Comparison of ENCODE assay signal across 17 cellular contexts in the genomic region with DNA sequence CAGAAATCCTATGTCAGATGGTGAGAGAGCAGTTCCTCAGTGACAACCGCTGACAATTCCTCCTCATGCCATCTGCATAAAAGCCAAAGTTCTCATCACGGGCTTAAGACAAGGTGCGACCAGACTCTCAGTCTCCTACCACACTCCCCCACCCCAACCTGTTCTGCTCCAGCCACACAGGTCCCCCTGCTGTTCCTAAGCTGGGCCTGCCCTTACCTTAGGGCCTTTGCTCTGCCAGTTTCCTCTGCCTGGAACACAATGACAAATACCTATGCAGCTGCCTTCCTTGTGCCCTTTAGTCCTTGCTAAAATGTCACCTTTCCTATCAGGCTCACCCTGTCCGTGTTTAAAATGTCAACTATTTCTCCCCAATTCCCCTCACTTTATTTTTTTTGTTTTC.
DNase-seq lines count a peak whose midpoint lies in the region; ATAC-seq, FAIRE-seq and TF ChIP-seq lines count a peak whose summit lies in the region.
"Had no signal": no experiment of that assay in that cellular context is flagged by ENCODE, and none has a peak within 500 bp of the region (broad histone marks: within the 10 kb centered on the region; RNA-seq: fewer than 3 reads in every experiment).

No MANE protein-coding gene starts in this region.

- POLR2A ChIA-PET in HepG2 (lab: Yijun Ruan, JAX) = no interaction called here

- no peak for FAIRE-seq in HepG2 (lab: Jason Lieb, UNC)
- FAIRE-seq: D721Med had no signal

- no peaks in the 10 kb centered on the region for H3K79me1 ChIP-seq in mesendoderm (ENCODE audit: low read length)

- TF ChIP-seq POLR2A in HepG2 (IDR thresholded peaks at IDR 0.05; ENCODE audit: insufficient read depth in 1 of 2, low read depth in 2 of 2, low read length in 2 of 2) (no peak), right lobe of liver (IDR thresholded peaks at IDR 0.05) (no peak)

- H3K4me3 ChIP-seq in HepG2 (replicated peaks in 1 of 3; ENCODE audit: insufficient read depth in 1 of 3, low read depth in 2 of 3, low read length in 3 of 3) = no peak overlapping the region
- no peak overlapping the region for H3K4me3 ChIP-seq in right lobe of liver
- H3K4me3 ChIP-seq in mesendoderm (ENCODE audit: low read length) = no peak overlapping the region

- no peak overlapping the region for H3K27ac ChIP-seq in HepG2 (ENCODE audit: extremely low read length, insufficient read depth, low read length)
- no peak overlapping the region for H3K27ac ChIP-seq in right lobe of liver
- no peak overlapping the region for H3K27ac ChIP-seq in mesendoderm (ENCODE audit: low read depth, low read length)
- H3K27ac ChIP-seq: 22Rv1 had no signal

- H2AFZ ChIP-seq in HepG2 (ENCODE audit: low read length) = no peak overlapping the region

- in situ Hi-C loops in HepG2 (cut with HindIII; ENCODE audit: extremely low pct_ligation_motif_present, low pct_unique_long_range_greater_than_20kb) = no loop called here

- no peak for ATAC-seq in HepG2
- no peak for ATAC-seq in right lobe of liver
- no peak for ATAC-seq in GM18858 (IDR thresholded peaks at IDR 0.05; ENCODE audit: unreplicated experiment)
- ATAC-seq: CD8-positive, alpha-beta T cell; HCT116 had no signal

- H3K4me2 ChIP-seq in HepG2 (ENCODE audit: low read depth, low read length) (no peak overlapping the region), mesendoderm (ENCODE audit: low read length) (no peak overlapping the region)

- TF ChIP-seq EP300 in HepG2 (IDR thresholded peaks at IDR 0.05; ENCODE audit: low read depth in 2 of 2, low read length in 2 of 2) (no peak), HepG2 (CRISPR knock-in tag; IDR thresholded peaks at IDR 0.05; ENCODE audit: borderline replicate concordance) (no peak)

- 68% methylated on average over 4 of the region's 4 CpGs for WGBS in HepG2 (ENCODE audit: low lambda C conversion rate)
- WGBS in right lobe of liver (ENCODE audit: insufficient coverage, low coverage, low lambda C conversion rate, missing lambda C conversion rate) = 40% methylated on average over 2 of the region's 4 CpGs
- WGBS in mesendoderm (ENCODE audit: extremely low coverage, insufficient coverage, low lambda C conversion rate) = no CpG with 5 or more reads among the region's 4 CpGs

- no peak overlapping the region for H3K23ac ChIP-seq in mesendoderm (ENCODE audit: low read length)

- intact Hi-C loops in HepG2 (cut with micrococcal nuclease; ENCODE audit: unreplicated experiment) = no loop called here
- intact Hi-C loops in right lobe of liver (cut with DNase I) = no loop called here

- no peak overlapping the region for H2BK5ac ChIP-seq in mesendoderm (ENCODE audit: low read length)

- H3K9me3 ChIP-seq in HepG2 (ENCODE audit: low read length) (no peaks in the 10 kb centered on the region), right lobe of liver (no peaks in the 10 kb centered on the region)

- H3K79me2 ChIP-seq in HepG2 (ENCODE audit: insufficient read depth, low read length) (no peaks in the 10 kb centered on the region), mesendoderm (ENCODE audit: control insufficient read depth, insufficient read depth, low read length) (no peaks in the 10 kb centered on the region)

- no peak for DNase-seq in HepG2 (ENCODE audit: low spot score)
- DNase-seq in right lobe of liver = no peak
- DNase-seq in cerebellum (ENCODE audit: low spot score) = peak; percentile 23
- DNase-seq in mesendoderm = peak; percentile 59
- DNase-seq in NCI-H82 (lab: John Stamatoyannopoulos, UW) = no peak
- DNase-seq in nucleus accumbens (lab: John Stamatoyannopoulos, UW) = no peak
- DNase-seq in GM10266 (ENCODE audit: extremely low spot score) = no peak
- DNase-seq: CD8-positive, alpha-beta T cell; DMS153; DMS79 treated with DMSO at 0.1 percent for 48 hours; GF-D8; GOT3; KG1 had no signal

- H3K9ac ChIP-seq in HepG2 (ENCODE audit: insufficient read depth, low read depth, low read length) (no peak overlapping the region), mesendoderm (ENCODE audit: low read length) (no peak overlapping the region)

- no peak overlapping the region for H4K5ac ChIP-seq in mesendoderm (ENCODE audit: low read length)

- H3K27me3 ChIP-seq in HepG2 (ENCODE audit: control insufficient read depth in 1 of 2, insufficient read depth in 2 of 2, low read length in 2 of 2) (no peaks in the 10 kb centered on the region), right lobe of liver (no peaks in the 10 kb centered on the region), mesendoderm (ENCODE audit: insufficient read depth, low read length, poor library complexity) (no peaks in the 10 kb centered on the region)

- no TSS peak for BruUV-seq in HepG2 (replicated peaks; lab: Mats Ljungman, UMichigan)

- no peak overlapping the region for H4K8ac ChIP-seq in mesendoderm (ENCODE audit: low read depth, low read length)

- no peak overlapping the region for H2BK120ac ChIP-seq in mesendoderm (ENCODE audit: low read depth, low read length)

- H3K4ac ChIP-seq in mesendoderm (ENCODE audit: low read depth, low read length) = no peak overlapping the region

- no peak overlapping the region for H2AK5ac ChIP-seq in mesendoderm (ENCODE audit: low read length)

- H3K18ac ChIP-seq in mesendoderm (ENCODE audit: low read length) = no peak overlapping the region

- no peaks in the 10 kb centered on the region for H4K20me1 ChIP-seq in HepG2 (ENCODE audit: insufficient read depth, low read length)

- no peak for TF ChIP-seq RAD21 in HepG2 (CRISPR knock-in tag; IDR thresholded peaks at IDR 0.05)

- H3K4me1 ChIP-seq in HepG2 (ENCODE audit: insufficient read depth, low read length) (peaks cover 51% of the 10 kb centered on the region), right lobe of liver (no peaks in the 10 kb centered on the region), mesendoderm (ENCODE audit: control insufficient read depth, low read depth, low read length) (peaks cover 11% of the 10 kb centered on the region)

- CTCF ChIA-PET in HepG2 (lab: Yijun Ruan, JAX; ENCODE audit: low intra/inter-chr PET ratio, low total read pairs) = no interaction called here

- H3K36me3 ChIP-seq in HepG2 (replicated peaks in 1 of 2; ENCODE audit: control insufficient read depth in 1 of 2, insufficient read depth in 2 of 2, low read length in 2 of 2) (no peaks in the 10 kb centered on the region), right lobe of liver (no peaks in the 10 kb centered on the region), mesendoderm (ENCODE audit: control insufficient read depth, insufficient read depth, low read length) (no peaks in the 10 kb centered on the region)

- H3K56ac ChIP-seq in mesendoderm (ENCODE audit: low read length) = no peak overlapping the region

- H2BK15ac ChIP-seq in mesendoderm (replicated peaks; ENCODE audit: low read depth) = no peak overlapping the region

- TF ChIP-seq CTCF in HepG2 (CRISPR knock-in tag; IDR thresholded peaks at IDR 0.05) (0 out of 2 replicates have a peak, but pooled peaks have one; percentile 16), right lobe of liver (IDR thresholded peaks at IDR 0.05) (no peak), GM10266 (IDR thresholded peaks at IDR 0.05; ENCODE audit: control insufficient read depth, insufficient read depth, low read depth, missing control alignments) (no peak)

TF ChIP-seq in HepG2, 621 proteins besides CTCF, POLR2A, EP300 and RAD21:
- TF ChIP-seq ZNF672 (CRISPR knock-in tag; IDR thresholded peaks at IDR 0.05) (no peak), FOXP1 (IDR thresholded peaks at IDR 0.05) (no peak), FOXP1 (CRISPR knock-in tag; IDR thresholded peaks at IDR 0.05) (no peak), TGIF2 (CRISPR knock-in tag; IDR thresholded peaks at IDR 0.05) (no peak), MED1 (CRISPR knock-in tag; IDR thresholded peaks at IDR 0.05) (no peak), ZBTB38 (CRISPR knock-in tag; IDR thresholded peaks at IDR 0.05) (no peak), PITX1 (CRISPR knock-in tag; IDR thresholded peaks at IDR 0.05) (no peak), SP2 (CRISPR knock-in tag; IDR thresholded peaks at IDR 0.05) (no peak), CC2D1A (CRISPR knock-in tag; IDR thresholded peaks at IDR 0.05) (no peak), ZBTB21 (CRISPR knock-in tag; IDR thresholded peaks at IDR 0.05) (no peak), SNAI1 (CRISPR knock-in tag; IDR thresholded peaks at IDR 0.05; ENCODE audit: borderline replicate concordance) (no peak), SRSF1 (optimal IDR thresholded peaks at IDR 0.05; ENCODE audit: low read depth, low read length) (no peak)
- TF ChIP-seq, protein P1, sequence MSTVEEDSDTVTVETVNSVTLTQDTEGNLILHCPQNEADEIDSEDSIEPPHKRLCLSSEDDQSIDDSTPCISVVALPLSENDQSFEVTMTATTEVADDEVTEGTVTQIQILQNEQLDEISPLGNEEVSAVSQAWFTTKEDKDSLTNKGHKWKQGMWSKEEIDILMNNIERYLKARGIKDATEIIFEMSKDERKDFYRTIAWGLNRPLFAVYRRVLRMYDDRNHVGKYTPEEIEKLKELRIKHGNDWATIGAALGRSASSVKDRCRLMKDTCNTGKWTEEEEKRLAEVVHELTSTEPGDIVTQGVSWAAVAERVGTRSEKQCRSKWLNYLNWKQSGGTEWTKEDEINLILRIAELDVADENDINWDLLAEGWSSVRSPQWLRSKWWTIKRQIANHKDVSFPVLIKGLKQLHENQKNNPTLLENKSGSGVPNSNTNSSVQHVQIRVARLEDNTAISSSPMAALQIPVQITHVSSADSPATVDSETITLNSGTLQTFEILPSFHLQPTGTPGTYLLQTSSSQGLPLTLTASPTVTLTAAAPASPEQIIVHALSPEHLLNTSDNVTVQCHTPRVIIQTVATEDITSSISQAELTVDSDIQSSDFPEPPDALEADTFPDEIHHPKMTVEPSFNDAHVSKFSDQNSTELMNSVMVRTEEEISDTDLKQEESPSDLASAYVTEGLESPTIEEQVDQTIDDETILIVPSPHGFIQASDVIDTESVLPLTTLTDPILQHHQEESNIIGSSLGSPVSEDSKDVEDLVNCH (CRISPR knock-in tag; IDR thresholded peaks at IDR 0.05) = no peak
- TF ChIP-seq, protein P2, sequence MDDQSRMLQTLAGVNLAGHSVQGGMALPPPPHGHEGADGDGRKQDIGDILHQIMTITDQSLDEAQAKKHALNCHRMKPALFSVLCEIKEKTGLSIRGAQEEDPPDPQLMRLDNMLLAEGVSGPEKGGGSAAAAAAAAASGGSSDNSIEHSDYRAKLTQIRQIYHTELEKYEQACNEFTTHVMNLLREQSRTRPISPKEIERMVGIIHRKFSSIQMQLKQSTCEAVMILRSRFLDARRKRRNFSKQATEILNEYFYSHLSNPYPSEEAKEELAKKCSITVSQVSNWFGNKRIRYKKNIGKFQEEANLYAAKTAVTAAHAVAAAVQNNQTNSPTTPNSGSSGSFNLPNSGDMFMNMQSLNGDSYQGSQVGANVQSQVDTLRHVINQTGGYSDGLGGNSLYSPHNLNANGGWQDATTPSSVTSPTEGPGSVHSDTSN (CRISPR knock-in tag; IDR thresholded peaks at IDR 0.05; ENCODE audit: borderline replicate concordance) = no peak
TF ChIP-seq in HepG2: peak in this region for 0.

Comparison
In these comparisons a context has a peak if more than half of its experiments do, and no peak if none do; other contexts are left out.
1. DNase-seq: peak in cerebellum (single experiment) and mesendoderm (single experiment); none in HepG2 (single experiment), right lobe of liver (0 of 3), NCI-H82 (single experiment), nucleus accumbens (0 of 56) and GM10266 (single experiment).